Comparison of ENCODE assay signal across 17 cellular contexts in the genomic region with DNA sequence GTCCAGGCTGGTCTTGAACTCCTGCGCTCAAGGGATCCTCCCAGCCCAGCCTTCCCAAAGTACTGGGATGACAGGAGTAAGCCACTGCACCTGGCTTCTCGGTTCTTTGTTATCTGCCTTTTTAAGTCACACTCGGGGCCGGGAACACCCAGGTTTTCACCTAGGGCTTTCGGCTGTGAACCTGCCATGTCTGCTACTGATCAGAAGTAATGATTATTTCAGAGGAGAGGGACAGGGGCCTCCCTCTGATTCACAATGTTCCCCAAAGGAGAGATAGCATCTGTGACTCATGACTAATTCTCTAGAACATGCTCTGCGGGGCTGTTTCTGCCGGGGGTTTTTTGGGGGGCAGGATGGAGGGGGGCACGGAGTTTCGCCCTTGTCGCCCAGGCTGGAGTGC. TPM values are rescaled to one million over a fixed set of nuclear protein-coding genes. Genes with fewer than 3 reads are reported as not detected.
"Had no signal": no experiment of that assay in that cellular context is flagged by ENCODE, and none has a peak within 500 bp of the region (broad histone marks: within the 10 kb centered on the region; RNA-seq: fewer than 3 reads in every experiment).

No MANE protein-coding gene starts in this region.

- H3K27me3 ChIP-seq: body of pancreas, foreskin keratinocyte, hepatocyte, SJSA1, upper lobe of right lung had no signal

- H3K4me1 Mint-ChIP-seq: natural killer cell had no signal

- H3K4me3 ChIP-seq: body of pancreas, hepatocyte, lower lobe of right lung, SJSA1, stomach, upper lobe of right lung had no signal

- ATAC-seq: body of pancreas, foreskin keratinocyte, left colon, lower lobe of right lung, natural killer cell, sciatic nerve, upper lobe of right lung had no signal

- H3K36me3 Mint-ChIP-seq: activated naive CD8-positive, alpha-beta T cell; natural killer cell had no signal

- H3K27me3 Mint-ChIP-seq: activated naive CD8-positive, alpha-beta T cell had no signal

- H3K4me1 ChIP-seq: body of pancreas, foreskin keratinocyte, lower lobe of right lung, parathyroid adenoma, SJSA1, stomach, upper lobe of right lung had no signal

- H3K9me3 ChIP-seq: body of pancreas, lower lobe of right lung, upper lobe of right lung had no signal

- H3K27ac ChIP-seq: body of pancreas, epithelial cell of prostate, foreskin keratinocyte, hepatocyte, lower lobe of right lung, parathyroid adenoma, SJSA1, stomach, upper lobe of right lung had no signal

- H3K27ac Mint-ChIP-seq: activated naive CD8-positive, alpha-beta T cell; natural killer cell had no signal

- H3K4me3 Mint-ChIP-seq: activated naive CD8-positive, alpha-beta T cell; natural killer cell had no signal

- DNase-seq: activated CD4-positive, alpha-beta T cell treated with anti-CD3 and anti-CD28 coated beads, Interleukin-2, amount 50 U/mL, for 1 hour; body of pancreas; foreskin keratinocyte; left colon; lower lobe of right lung; natural killer cell; stomach; SW 1271; upper lobe of right lung had no signal

- H3K36me3 ChIP-seq: lower lobe of right lung, SJSA1, stomach, upper lobe of right lung had no signal

- H3K9me3 Mint-ChIP-seq: natural killer cell had no signal

RNA-seq across cellular contexts. Expression of a gene that starts 26.9 kb away (rescaled TPM):
- total RNA-seq: body of pancreas, cardiac septum, fibroblast of lung, foreskin keratinocyte, hepatocyte, SJSA1, stomach had no signal
- polyA plus RNA-seq: fibroblast of lung, foreskin keratinocyte, hepatocyte, stomach had no signal
